ENCODE assay signal across 1 cellular context in the genomic region with DNA sequence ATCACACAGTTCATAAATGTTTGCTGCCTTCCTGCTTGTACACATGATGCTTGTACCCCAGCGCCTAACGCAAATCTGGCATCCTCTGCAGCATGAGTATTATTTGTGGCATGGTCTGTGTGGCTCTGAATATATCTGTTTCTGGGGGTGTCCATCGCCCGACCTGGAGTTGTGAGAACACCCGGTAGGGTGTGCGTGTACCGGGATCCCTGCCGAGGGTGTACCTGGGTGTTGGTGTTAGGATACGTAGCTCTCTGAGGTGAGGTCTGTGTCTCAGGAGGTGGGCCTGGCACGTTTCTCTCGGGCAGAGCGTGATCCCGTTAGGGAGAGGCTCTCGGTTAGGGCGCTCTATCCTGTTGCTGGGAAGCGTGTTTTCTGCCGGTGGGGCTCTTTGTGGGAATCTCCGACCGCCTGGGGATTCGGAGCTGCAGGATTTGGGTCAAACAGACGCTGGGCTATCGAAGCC.
TF ChIP-seq lines count a peak whose summit lies in the region.

No MANE protein-coding gene starts in this region.

TF ChIP-seq in H1, 55 proteins besides CTCF, POLR2A, EP300 and RAD21:
- TF ChIP-seq SP1 (IDR thresholded peaks at IDR 0.05; ENCODE audit: low read depth, low read length) (no peak), HDAC2 (IDR thresholded peaks at IDR 0.05; ENCODE audit: borderline replicate concordance in 1 of 2, low read depth in 2 of 2, low read length in 2 of 2) (no peak), YY1 (IDR thresholded peaks at IDR 0.05; ENCODE audit: low read depth, low read length) (no peak), EZH2 (IDR thresholded peaks at IDR 0.05; ENCODE audit: low read depth, low read length, severe bottlenecking) (no peak)
- TF ChIP-seq, protein P1, sequence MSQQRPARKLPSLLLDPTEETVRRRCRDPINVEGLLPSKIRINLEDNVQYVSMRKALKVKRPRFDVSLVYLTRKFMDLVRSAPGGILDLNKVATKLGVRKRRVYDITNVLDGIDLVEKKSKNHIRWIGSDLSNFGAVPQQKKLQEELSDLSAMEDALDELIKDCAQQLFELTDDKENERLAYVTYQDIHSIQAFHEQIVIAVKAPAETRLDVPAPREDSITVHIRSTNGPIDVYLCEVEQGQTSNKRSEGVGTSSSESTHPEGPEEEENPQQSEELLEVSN (IDR thresholded peaks at IDR 0.05), result 0 out of 2 replicates have a peak, but pooled peaks have one; percentile 82
- TF ChIP-seq, protein P2, sequence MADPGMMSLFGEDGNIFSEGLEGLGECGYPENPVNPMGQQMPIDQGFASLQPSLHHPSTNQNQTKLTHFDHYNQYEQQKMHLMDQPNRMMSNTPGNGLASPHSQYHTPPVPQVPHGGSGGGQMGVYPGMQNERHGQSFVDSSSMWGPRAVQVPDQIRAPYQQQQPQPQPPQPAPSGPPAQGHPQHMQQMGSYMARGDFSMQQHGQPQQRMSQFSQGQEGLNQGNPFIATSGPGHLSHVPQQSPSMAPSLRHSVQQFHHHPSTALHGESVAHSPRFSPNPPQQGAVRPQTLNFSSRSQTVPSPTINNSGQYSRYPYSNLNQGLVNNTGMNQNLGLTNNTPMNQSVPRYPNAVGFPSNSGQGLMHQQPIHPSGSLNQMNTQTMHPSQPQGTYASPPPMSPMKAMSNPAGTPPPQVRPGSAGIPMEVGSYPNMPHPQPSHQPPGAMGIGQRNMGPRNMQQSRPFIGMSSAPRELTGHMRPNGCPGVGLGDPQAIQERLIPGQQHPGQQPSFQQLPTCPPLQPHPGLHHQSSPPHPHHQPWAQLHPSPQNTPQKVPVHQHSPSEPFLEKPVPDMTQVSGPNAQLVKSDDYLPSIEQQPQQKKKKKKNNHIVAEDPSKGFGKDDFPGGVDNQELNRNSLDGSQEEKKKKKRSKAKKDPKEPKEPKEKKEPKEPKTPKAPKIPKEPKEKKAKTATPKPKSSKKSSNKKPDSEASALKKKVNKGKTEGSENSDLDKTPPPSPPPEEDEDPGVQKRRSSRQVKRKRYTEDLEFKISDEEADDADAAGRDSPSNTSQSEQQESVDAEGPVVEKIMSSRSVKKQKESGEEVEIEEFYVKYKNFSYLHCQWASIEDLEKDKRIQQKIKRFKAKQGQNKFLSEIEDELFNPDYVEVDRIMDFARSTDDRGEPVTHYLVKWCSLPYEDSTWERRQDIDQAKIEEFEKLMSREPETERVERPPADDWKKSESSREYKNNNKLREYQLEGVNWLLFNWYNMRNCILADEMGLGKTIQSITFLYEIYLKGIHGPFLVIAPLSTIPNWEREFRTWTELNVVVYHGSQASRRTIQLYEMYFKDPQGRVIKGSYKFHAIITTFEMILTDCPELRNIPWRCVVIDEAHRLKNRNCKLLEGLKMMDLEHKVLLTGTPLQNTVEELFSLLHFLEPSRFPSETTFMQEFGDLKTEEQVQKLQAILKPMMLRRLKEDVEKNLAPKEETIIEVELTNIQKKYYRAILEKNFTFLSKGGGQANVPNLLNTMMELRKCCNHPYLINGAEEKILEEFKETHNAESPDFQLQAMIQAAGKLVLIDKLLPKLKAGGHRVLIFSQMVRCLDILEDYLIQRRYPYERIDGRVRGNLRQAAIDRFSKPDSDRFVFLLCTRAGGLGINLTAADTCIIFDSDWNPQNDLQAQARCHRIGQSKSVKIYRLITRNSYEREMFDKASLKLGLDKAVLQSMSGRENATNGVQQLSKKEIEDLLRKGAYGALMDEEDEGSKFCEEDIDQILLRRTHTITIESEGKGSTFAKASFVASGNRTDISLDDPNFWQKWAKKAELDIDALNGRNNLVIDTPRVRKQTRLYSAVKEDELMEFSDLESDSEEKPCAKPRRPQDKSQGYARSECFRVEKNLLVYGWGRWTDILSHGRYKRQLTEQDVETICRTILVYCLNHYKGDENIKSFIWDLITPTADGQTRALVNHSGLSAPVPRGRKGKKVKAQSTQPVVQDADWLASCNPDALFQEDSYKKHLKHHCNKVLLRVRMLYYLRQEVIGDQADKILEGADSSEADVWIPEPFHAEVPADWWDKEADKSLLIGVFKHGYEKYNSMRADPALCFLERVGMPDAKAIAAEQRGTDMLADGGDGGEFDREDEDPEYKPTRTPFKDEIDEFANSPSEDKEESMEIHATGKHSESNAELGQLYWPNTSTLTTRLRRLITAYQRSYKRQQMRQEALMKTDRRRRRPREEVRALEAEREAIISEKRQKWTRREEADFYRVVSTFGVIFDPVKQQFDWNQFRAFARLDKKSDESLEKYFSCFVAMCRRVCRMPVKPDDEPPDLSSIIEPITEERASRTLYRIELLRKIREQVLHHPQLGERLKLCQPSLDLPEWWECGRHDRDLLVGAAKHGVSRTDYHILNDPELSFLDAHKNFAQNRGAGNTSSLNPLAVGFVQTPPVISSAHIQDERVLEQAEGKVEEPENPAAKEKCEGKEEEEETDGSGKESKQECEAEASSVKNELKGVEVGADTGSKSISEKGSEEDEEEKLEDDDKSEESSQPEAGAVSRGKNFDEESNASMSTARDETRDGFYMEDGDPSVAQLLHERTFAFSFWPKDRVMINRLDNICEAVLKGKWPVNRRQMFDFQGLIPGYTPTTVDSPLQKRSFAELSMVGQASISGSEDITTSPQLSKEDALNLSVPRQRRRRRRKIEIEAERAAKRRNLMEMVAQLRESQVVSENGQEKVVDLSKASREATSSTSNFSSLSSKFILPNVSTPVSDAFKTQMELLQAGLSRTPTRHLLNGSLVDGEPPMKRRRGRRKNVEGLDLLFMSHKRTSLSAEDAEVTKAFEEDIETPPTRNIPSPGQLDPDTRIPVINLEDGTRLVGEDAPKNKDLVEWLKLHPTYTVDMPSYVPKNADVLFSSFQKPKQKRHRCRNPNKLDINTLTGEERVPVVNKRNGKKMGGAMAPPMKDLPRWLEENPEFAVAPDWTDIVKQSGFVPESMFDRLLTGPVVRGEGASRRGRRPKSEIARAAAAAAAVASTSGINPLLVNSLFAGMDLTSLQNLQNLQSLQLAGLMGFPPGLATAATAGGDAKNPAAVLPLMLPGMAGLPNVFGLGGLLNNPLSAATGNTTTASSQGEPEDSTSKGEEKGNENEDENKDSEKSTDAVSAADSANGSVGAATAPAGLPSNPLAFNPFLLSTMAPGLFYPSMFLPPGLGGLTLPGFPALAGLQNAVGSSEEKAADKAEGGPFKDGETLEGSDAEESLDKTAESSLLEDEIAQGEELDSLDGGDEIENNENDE (IDR thresholded peaks at IDR 0.05; ENCODE audit: insufficient replicate concordance, low read length), result no peak
